In the genomic region with DNA sequence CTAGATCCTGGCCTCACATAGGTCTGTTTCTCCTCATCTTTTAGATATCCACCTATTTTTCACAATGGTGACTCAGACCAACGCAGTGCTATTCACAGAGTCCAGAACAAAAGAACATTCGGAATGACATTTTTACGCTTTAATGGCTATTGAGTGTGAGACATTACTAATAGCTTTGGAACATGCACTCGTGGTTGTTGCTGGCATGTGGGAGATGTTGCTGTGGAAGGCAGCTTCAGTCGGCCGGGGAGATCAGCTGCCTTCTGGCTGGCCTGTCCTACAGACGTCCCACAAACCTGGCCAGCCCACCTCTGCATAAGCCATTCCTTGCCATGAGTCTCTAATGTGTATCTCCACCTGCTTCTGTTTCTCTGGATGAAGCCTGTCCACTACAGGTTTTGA, we compare ENCODE assay signal across 10 cellular contexts. TPM values are rescaled to one million over a fixed set of nuclear protein-coding genes. Genes with fewer than 3 reads are reported as not detected.
DNase-seq lines count a peak whose midpoint lies in the region; ATAC-seq and TF ChIP-seq lines count a peak whose summit lies in the region.
"Had no signal": no experiment of that assay in that cellular context is flagged by ENCODE, and none has a peak within 500 bp of the region (broad histone marks: within the 10 kb centered on the region; RNA-seq: fewer than 3 reads in every experiment).

No MANE protein-coding gene starts in this region.

- no peak overlapping the region for H2BK5ac ChIP-seq in mesendoderm (ENCODE audit: low read length)

- TF ChIP-seq CTCF in body of pancreas (IDR thresholded peaks at IDR 0.05), result no peak
- TF ChIP-seq CTCF in Caco-2 (IDR thresholded peaks at IDR 0.05; ENCODE audit: insufficient read depth in 1 of 2, low read depth in 1 of 2, low read length in 1 of 2, severe bottlenecking in 1 of 2, unreplicated experiment in 1 of 2), result no peak

- no peaks in the 10 kb centered on the region for H3K79me1 ChIP-seq in mesendoderm (ENCODE audit: low read length)

- no peaks in the 10 kb centered on the region for H3K79me2 ChIP-seq in mesendoderm (ENCODE audit: control insufficient read depth, insufficient read depth, low read length)

- peaks cover 0 to 22% (median 0%) of the 10 kb centered on the region in 3 donors for H3K36me3 Mint-ChIP-seq in naive thymus-derived CD8-positive, alpha-beta T cell
- no peaks in the 10 kb centered on the region for H3K36me3 Mint-ChIP-seq in Caco-2 (ENCODE audit: insufficient read depth, unreplicated experiment)

- H3K36me3 ChIP-seq in BLaER1 (peaks cover 4% of the 10 kb centered on the region; the same call in 1 of the 2 replicates), body of pancreas (replicated peaks in 1 of 2; ENCODE audit: insufficient read depth in 1 of 2, low read depth in 2 of 2) (no peaks in the 10 kb centered on the region), Caco-2 (ENCODE audit: control insufficient read depth, insufficient read depth, low read length) (no peaks in the 10 kb centered on the region), mesendoderm (ENCODE audit: control insufficient read depth, insufficient read depth, low read length) (no peaks in the 10 kb centered on the region)

- H2BK120ac ChIP-seq in mesendoderm (ENCODE audit: low read depth, low read length), result no peak overlapping the region

- H3K9me3 ChIP-seq in BLaER1 (no peaks in the 10 kb centered on the region), body of pancreas (no peaks in the 10 kb centered on the region), Caco-2 (no peaks in the 10 kb centered on the region)

- WGBS in body of pancreas, 2 donors, result 58 to 74% methylated on average over 7 of the region's 7 CpGs
- WGBS in mesendoderm (ENCODE audit: extremely low coverage, insufficient coverage, low lambda C conversion rate), result no CpG with 5 or more reads among the region's 7 CpGs

- no peak for ATAC-seq in body of pancreas
- ATAC-seq in naive thymus-derived CD8-positive, alpha-beta T cell, result no peak

- H3K27me3 ChIP-seq in BLaER1 (no peaks in the 10 kb centered on the region), body of pancreas (no peaks in the 10 kb centered on the region), Caco-2 (replicated peaks; ENCODE audit: control insufficient read depth, insufficient read depth, low read length) (no peaks in the 10 kb centered on the region), mesendoderm (ENCODE audit: insufficient read depth, low read length, poor library complexity) (no peaks in the 10 kb centered on the region)

- peak overlapping the region; percentile 51 for H3K4me3 ChIP-seq in BLaER1
- no peak overlapping the region for H3K4me3 ChIP-seq in body of pancreas
- no peak overlapping the region for H3K4me3 ChIP-seq in Caco-2 (ENCODE audit: low read depth, low read length)
- H3K4me3 ChIP-seq in mesendoderm (ENCODE audit: low read length), result no peak overlapping the region

- H2AK5ac ChIP-seq in mesendoderm (ENCODE audit: low read length), result no peak overlapping the region

- peaks cover 0 to 2% (median 0%) of the 10 kb centered on the region in 9 donors for H3K9me3 Mint-ChIP-seq in naive thymus-derived CD8-positive, alpha-beta T cell
- no peaks in the 10 kb centered on the region for H3K9me3 Mint-ChIP-seq in Caco-2 (ENCODE audit: unreplicated experiment)

- H3K23ac ChIP-seq in mesendoderm (ENCODE audit: low read length), result no peak overlapping the region

- no peak overlapping the region for H4K5ac ChIP-seq in mesendoderm (ENCODE audit: low read length)

- H3K27ac ChIP-seq in BLaER1 (peak overlapping the region; percentile 98), body of pancreas (peak overlapping the region in 3 of 4 donors; percentile 74 to 91 (median 87)), mesendoderm (ENCODE audit: low read depth, low read length) (no peak overlapping the region)

- peak; percentile 53 for DNase-seq in HK-2 (ENCODE audit: unreplicated experiment)
- no peak for DNase-seq in body of pancreas
- no peak for DNase-seq in naive thymus-derived CD8-positive, alpha-beta T cell
- DNase-seq in Caco-2, result no peak
- no peak for DNase-seq in NCI-H82 treated with DMSO at 0.1 percent for 48 hours (lab: John Stamatoyannopoulos, UW; ENCODE audit: unreplicated experiment)
- no peak for DNase-seq in hippocampal formation (lab: John Stamatoyannopoulos, UW)
- DNase-seq in mesendoderm, result no peak
- DNase-seq: NCI-H1694 treated with DMSO at 0.1 percent for 48 hours, occipital lobe had no signal

- H2BK15ac ChIP-seq in mesendoderm (replicated peaks; ENCODE audit: low read depth), result no peak overlapping the region

- H3K27me3 Mint-ChIP-seq in naive thymus-derived CD8-positive, alpha-beta T cell, result no peaks in the 10 kb centered on the region
- H3K27me3 Mint-ChIP-seq in Caco-2 (ENCODE audit: insufficient read depth, unreplicated experiment), result no peaks in the 10 kb centered on the region

- no peak overlapping the region for H3K18ac ChIP-seq in mesendoderm (ENCODE audit: low read length)

- peak in 1 of 3 donors; percentile 31 for TF ChIP-seq POLR2A in body of pancreas (IDR thresholded peaks at IDR 0.05)

- H3K56ac ChIP-seq in mesendoderm (ENCODE audit: low read length), result no peak overlapping the region

- H3K9ac ChIP-seq in BLaER1, result peak overlapping the region; percentile 54; the same call in 1 of the 2 replicates
- no peak overlapping the region for H3K9ac ChIP-seq in mesendoderm (ENCODE audit: low read length)

- intact Hi-C loops in body of pancreas (cut with DNase I) (no loop called here), Caco-2 (cut with micrococcal nuclease; ENCODE audit: unreplicated experiment) (no loop called here)

- POLR2A ChIA-PET in naive thymus-derived CD8-positive, alpha-beta T cell (lab: Charles Lee), result interaction anchor here (0.7 to 5.2 kb wide), 5 partner anchors 12 to 67 kb away, joined by 3 to 43 read pairs (median 21); no protein-coding TSS in a partner anchor
- POLR2A ChIA-PET in Caco-2 (lab: Charles Lee), result no interaction called here

- no peak overlapping the region for H4K8ac ChIP-seq in mesendoderm (ENCODE audit: low read depth, low read length)

- BruUV-seq in Caco-2 (replicated peaks; lab: Mats Ljungman, UMichigan), result no TSS peak

- peak overlapping the region; percentile 98 for H3K4me2 ChIP-seq in BLaER1
- H3K4me2 ChIP-seq in mesendoderm (ENCODE audit: low read length), result no peak overlapping the region

- H3K4ac ChIP-seq in mesendoderm (ENCODE audit: low read depth, low read length), result no peak overlapping the region

- peaks cover 45 to 83% (median 77%) of the 10 kb centered on the region in 4 donors for H3K4me1 Mint-ChIP-seq in naive thymus-derived CD8-positive, alpha-beta T cell
- peaks cover 7% of the 10 kb centered on the region for H3K4me1 Mint-ChIP-seq in Caco-2 (ENCODE audit: low read depth, unreplicated experiment)

- H3K4me3 Mint-ChIP-seq in naive thymus-derived CD8-positive, alpha-beta T cell, result peak overlapping the region; percentile 39 to 99 (median 90)
- no peak overlapping the region for H3K4me3 Mint-ChIP-seq in Caco-2 (ENCODE audit: unreplicated experiment)

- H3K4me1 ChIP-seq in BLaER1 (peaks cover 78% of the 10 kb centered on the region), body of pancreas (peaks cover 57% of the 10 kb centered on the region), Caco-2 (no peaks in the 10 kb centered on the region), mesendoderm (ENCODE audit: control insufficient read depth, low read depth, low read length) (peaks cover 4% of the 10 kb centered on the region)

- peak overlapping the region in 9 of 10 donors; percentile 30 to 98 (median 87) for H3K27ac Mint-ChIP-seq in naive thymus-derived CD8-positive, alpha-beta T cell
- H3K27ac Mint-ChIP-seq in Caco-2 (ENCODE audit: unreplicated experiment), result no peak overlapping the region

- CTCF ChIA-PET in Caco-2 (lab: Charles Lee), result no interaction called here

- H4K20me1 ChIP-seq in BLaER1, result peaks cover 69% of the 10 kb centered on the region

RNA-seq across cellular contexts. Expression of a gene that starts 3.4 kb away (rescaled TPM):
- total RNA-seq in body of pancreas (10 to 100 TPM; 17.4 to 24.4 TPM), Caco-2 (2022) (7.9 and 11.4 TPM in 2 replicates)
- total RNA-seq in naive thymus-derived CD8-positive, alpha-beta T cell, result 100 to 1,000 TPM in 1 of 2 experiments, 10 to 100 TPM in 1; 99.9 to 108 TPM
- polyA plus RNA-seq in naive thymus-derived CD8-positive, alpha-beta T cell, result 100 to 1,000 TPM in 2 of 3 donors, 10 to 100 TPM in 1; 89.2 to 148 (median 105) TPM
- polyA plus RNA-seq in mesendoderm (2013, experiment 1 of 2), result 5.9 TPM
- polyA plus RNA-seq in mesendoderm (2013, experiment 2 of 2), result 6.3 TPM
